Comparison of ENCODE assay signal across 11 cellular contexts in the genomic region with DNA sequence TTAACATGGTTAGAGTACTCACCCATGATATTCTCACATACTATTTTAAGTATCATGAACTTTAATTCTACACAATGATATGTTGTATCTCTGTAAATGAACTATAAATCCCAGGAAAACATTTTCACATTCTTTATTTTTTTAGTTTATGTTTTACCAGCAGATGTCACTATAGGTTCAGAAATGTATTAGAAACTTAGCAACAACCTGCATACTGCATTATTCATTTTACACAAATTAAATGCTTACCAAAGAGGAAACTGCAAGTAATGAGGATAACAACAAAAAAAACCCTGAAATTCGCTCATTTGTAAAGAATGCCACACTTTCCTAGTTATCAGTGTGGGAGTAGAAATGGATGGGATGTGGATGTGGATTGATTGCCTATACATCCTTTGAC.
DNase-seq lines count a peak whose midpoint lies in the region; ATAC-seq and TF ChIP-seq lines count a peak whose summit lies in the region.
"Had no signal": no experiment of that assay in that cellular context is flagged by ENCODE, and none has a peak within 500 bp of the region (broad histone marks: within the 10 kb centered on the region; RNA-seq: fewer than 3 reads in every experiment).

No MANE protein-coding gene starts in this region.

- H3K36me3 Mint-ChIP-seq in natural killer cell (peaks cover 8% of the 10 kb centered on the region), type B pancreatic cell (peaks cover 31% of the 10 kb centered on the region)
- peaks cover 4% of the 10 kb centered on the region for H3K36me3 Mint-ChIP-seq in natural killer cell treated with Interleukin-12 subunit alpha and Interleukin-12 subunit beta and Interleukin-15 and Interleukin-18, amount 100 ng/mL, for 72 hours
- H3K36me3 Mint-ChIP-seq in activated CD4-positive, alpha-beta memory T cell treated with anti-CD3 and anti-CD28 coated beads, Interleukin-2, amount 10 ng/mL, durations not matched to agents 7 days and 5 days (ENCODE audit: low read depth) = no peaks in the 10 kb centered on the region

- intact Hi-C loops in natural killer cell (cut with micrococcal nuclease) = loop anchor here (1.0 to 10.0 kb wide), 2 partner anchors 284 to 641 kb away; no protein-coding TSS in a partner anchor
- intact Hi-C loops in posterior vena cava (cut with DNase I) = no loop called here

- in situ Hi-C loops in T47D (cut with HindIII; ENCODE audit: low pct_unique_long_range_greater_than_20kb, low sequenced_read_pairs) = loop anchor here (10.0 kb wide), 1 partner anchor 369 kb away; no protein-coding TSS in a partner anchor

- peak; percentile 28 for TF ChIP-seq CTCF in natural killer cell (IDR thresholded peaks at IDR 0.05)
- peak; percentile 47 for TF ChIP-seq CTCF in type B pancreatic cell (conservative IDR thresholded peaks at IDR 0.05)

- no peaks in the 10 kb centered on the region for H3K9me3 Mint-ChIP-seq in natural killer cell
- H3K9me3 Mint-ChIP-seq in natural killer cell treated with Interleukin-12 subunit alpha and Interleukin-12 subunit beta and Interleukin-15 and Interleukin-18, amount 100 ng/mL, for 72 hours = no peaks in the 10 kb centered on the region
- H3K9me3 Mint-ChIP-seq in type B pancreatic cell = no peaks in the 10 kb centered on the region
- H3K9me3 Mint-ChIP-seq in activated CD4-positive, alpha-beta memory T cell treated with anti-CD3 and anti-CD28 coated beads, Interleukin-2, amount 10 ng/mL, durations not matched to agents 7 days and 5 days = no peaks in the 10 kb centered on the region
- H3K9me3 Mint-ChIP-seq: activated T-helper 1 cell treated with anti-CD3 and anti-CD28 coated beads, Interleukin-12 subunit alpha, Interleukin-12 subunit beta, Interleukin-2, Interleukin-4 antibody, amounts not matched to agents 30 ng/mL and 10 ng/mL and 1 ng/mL, durations not matched to agents 14 hours and 24 hours and 36 hours; nephron had no signal

- DNase-seq in natural killer cell = no peak
- no peak for DNase-seq in natural killer cell treated with Interleukin-12 subunit alpha and Interleukin-12 subunit beta and Interleukin-15 and Interleukin-18, amount 100 ng/mL, for 72 hours (ENCODE audit: low spot score)
- DNase-seq in NCI-H2227 (lab: John Stamatoyannopoulos, UW; ENCODE audit: unreplicated experiment) = peak; percentile 4
- DNase-seq in T47D (ENCODE audit: low read depth in 1 of 2, low spot score in 1 of 2) = peak; percentile 8 to 17
- no peak for DNase-seq in type B pancreatic cell (ENCODE audit: extremely low spot score, unreplicated experiment)
- no peak for DNase-seq in activated CD4-positive, alpha-beta memory T cell treated with anti-CD3 and anti-CD28 coated beads, Interleukin-2, amount 10 ng/mL, durations not matched to agents 7 days and 5 days
- no peak for DNase-seq in posterior vena cava (ENCODE audit: low spot score)
- DNase-seq in stimulated activated CD4-positive, alpha-beta T cell treated with anti-CD3 and anti-CD28 coated beads, Interleukin-4, amount 100 ng/mL, for 1 hour = no peak
- DNase-seq: spleen had no signal

- H3K27me3 Mint-ChIP-seq in natural killer cell (ENCODE audit: low read depth in 2 of 2) (no peaks in the 10 kb centered on the region), type B pancreatic cell (no peaks in the 10 kb centered on the region)
- no peaks in the 10 kb centered on the region for H3K27me3 Mint-ChIP-seq in natural killer cell treated with Interleukin-12 subunit alpha and Interleukin-12 subunit beta and Interleukin-15 and Interleukin-18, amount 100 ng/mL, for 72 hours
- H3K27me3 Mint-ChIP-seq in activated CD4-positive, alpha-beta memory T cell treated with anti-CD3 and anti-CD28 coated beads, Interleukin-2, amount 10 ng/mL, durations not matched to agents 7 days and 5 days = peaks cover 2% of the 10 kb centered on the region

- POLR2A ChIA-PET in activated CD4-positive, alpha-beta memory T cell treated with anti-CD3 and anti-CD28 coated beads, Interleukin-2, amount 10 ng/mL, durations not matched to agents 7 days and 5 days (lab: Charles Lee) = interaction anchor here (0.8 to 3.5 kb wide), 3 partner anchors 12 to 285 kb away, joined by 3 to 26 read pairs (median 16); partner anchors contain the start of gene OTULINL

- ATAC-seq in natural killer cell = no peak
- ATAC-seq in natural killer cell treated with Interleukin-12 subunit alpha and Interleukin-12 subunit beta and Interleukin-15 and Interleukin-18, amount 100 ng/mL, for 72 hours = no peak

- H3K4me3 Mint-ChIP-seq in natural killer cell (no peak overlapping the region), type B pancreatic cell (no peak overlapping the region)
- no peak overlapping the region for H3K4me3 Mint-ChIP-seq in natural killer cell treated with Interleukin-12 subunit alpha and Interleukin-12 subunit beta and Interleukin-15 and Interleukin-18, amount 100 ng/mL, for 72 hours
- H3K4me3 Mint-ChIP-seq in activated CD4-positive, alpha-beta memory T cell treated with anti-CD3 and anti-CD28 coated beads, Interleukin-2, amount 10 ng/mL, durations not matched to agents 7 days and 5 days = no peak overlapping the region
- H3K4me3 Mint-ChIP-seq: activated T-helper 1 cell treated with anti-CD3 and anti-CD28 coated beads, Interleukin-12 subunit alpha, Interleukin-12 subunit beta, Interleukin-2, Interleukin-4 antibody, amounts not matched to agents 30 ng/mL and 10 ng/mL and 1 ng/mL, durations not matched to agents 14 hours and 24 hours and 36 hours; nephron had no signal

- H3K4me1 Mint-ChIP-seq in natural killer cell (peaks cover 33 to 43% of the 10 kb centered on the region in 2 donors), type B pancreatic cell (ENCODE audit: unreplicated experiment) (no peaks in the 10 kb centered on the region)
- peaks cover 21 to 27% of the 10 kb centered on the region in 2 donors for H3K4me1 Mint-ChIP-seq in natural killer cell treated with Interleukin-12 subunit alpha and Interleukin-12 subunit beta and Interleukin-15 and Interleukin-18, amount 100 ng/mL, for 72 hours (ENCODE audit: low read depth in 2 of 2)
- peaks cover 49% of the 10 kb centered on the region for H3K4me1 Mint-ChIP-seq in activated CD4-positive, alpha-beta memory T cell treated with anti-CD3 and anti-CD28 coated beads, Interleukin-2, amount 10 ng/mL, durations not matched to agents 7 days and 5 days
- H3K4me1 Mint-ChIP-seq: nephron had no signal

- H3K27ac Mint-ChIP-seq in natural killer cell = no peak overlapping the region
- H3K27ac Mint-ChIP-seq in natural killer cell treated with Interleukin-12 subunit alpha and Interleukin-12 subunit beta and Interleukin-15 and Interleukin-18, amount 100 ng/mL, for 72 hours = no peak overlapping the region
- no peak overlapping the region for H3K27ac Mint-ChIP-seq in type B pancreatic cell
- no peak overlapping the region for H3K27ac Mint-ChIP-seq in activated CD4-positive, alpha-beta memory T cell treated with anti-CD3 and anti-CD28 coated beads, Interleukin-2, amount 10 ng/mL, durations not matched to agents 7 days and 5 days
- H3K27ac Mint-ChIP-seq: nephron had no signal

- CTCF ChIA-PET in activated CD4-positive, alpha-beta memory T cell treated with anti-CD3 and anti-CD28 coated beads, Interleukin-2, amount 10 ng/mL, durations not matched to agents 7 days and 5 days (lab: Charles Lee) = interaction anchor here (0.7 to 10.8 kb wide), 16 partner anchors 12 to 654 kb away, joined by 3 to 214 read pairs (median 4); no protein-coding TSS in a partner anchor

Comparison
In these comparisons a context has a peak if more than half of its experiments do, and no peak if none do; other contexts are left out.
1. DNase-seq: peak in NCI-H2227 (single experiment) and T47D (2 of 2); none in natural killer cell (single experiment), natural killer cell treated with Interleukin-12 subunit alpha and Interleukin-12 subunit beta and Interleukin-15 and Interleukin-18, amount 100 ng/mL, for 72 hours (single experiment), type B pancreatic cell (single experiment), activated CD4-positive, alpha-beta memory T cell treated with anti-CD3 and anti-CD28 coated beads, Interleukin-2, amount 10 ng/mL, durations not matched to agents 7 days and 5 days (single experiment), posterior vena cava (single experiment) and stimulated activated CD4-positive, alpha-beta T cell treated with anti-CD3 and anti-CD28 coated beads, Interleukin-4, amount 100 ng/mL, for 1 hour (single experiment).